In the genomic region with DNA sequence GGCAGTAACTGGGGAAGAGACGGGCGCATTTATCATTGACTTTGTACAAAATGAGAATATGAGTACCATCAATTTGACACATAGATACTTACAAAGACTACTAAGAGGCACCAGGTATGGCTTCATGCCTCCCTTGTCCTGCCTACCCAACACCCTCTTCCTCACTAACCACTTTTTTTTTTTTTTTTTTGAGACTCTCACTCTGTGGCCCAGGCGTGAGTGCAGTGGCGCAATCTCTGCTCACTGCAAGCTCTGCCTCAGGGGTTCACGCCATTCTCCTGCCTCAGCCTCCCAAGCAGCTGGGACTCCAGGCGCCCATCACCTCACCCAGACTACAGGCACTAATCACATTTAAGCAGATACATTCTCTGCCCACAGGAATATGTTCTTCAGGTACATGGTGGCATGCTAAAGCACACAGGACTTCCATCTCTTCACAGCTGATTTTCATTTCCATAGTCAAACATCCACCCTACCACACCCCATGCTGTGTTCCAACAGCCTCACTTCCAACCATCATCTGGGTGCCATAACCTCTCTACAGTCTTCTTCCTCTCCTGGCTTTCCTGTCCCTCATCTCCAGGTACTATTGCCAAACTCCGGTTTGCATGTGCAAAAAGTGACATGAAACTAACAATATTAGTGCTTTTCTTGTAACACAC, we compare ENCODE assay signal across 18 cellular contexts. TPM values are rescaled to one million over a fixed set of nuclear protein-coding genes. Genes with fewer than 3 reads are reported as not detected.
DNase-seq lines count a peak whose midpoint lies in the region; ATAC-seq, FAIRE-seq and TF ChIP-seq lines count a peak whose summit lies in the region.
"Had no signal": no experiment of that assay in that cellular context is flagged by ENCODE, and none has a peak within 500 bp of the region (broad histone marks: within the 10 kb centered on the region; RNA-seq: fewer than 3 reads in every experiment).

No MANE protein-coding gene starts in this region.

- TF ChIP-seq CTCF in K562 (IDR thresholded peaks at IDR 0.05 in 2 of 3, conservative IDR thresholded peaks at IDR 0.05 in 1 of 3; ENCODE audit: insufficient read depth in 2 of 3, low read depth in 1 of 3, low read length in 3 of 3) (no peak), neutrophil (IDR thresholded peaks at IDR 0.05) (no peak)

- H3K9me1 ChIP-seq in K562 (ENCODE audit: control insufficient read depth, insufficient read depth, low read length) = no peaks in the 10 kb centered on the region

- no peaks in the 10 kb centered on the region for H3K27me3 Mint-ChIP-seq in activated T-cell treated with anti-CD3 and anti-CD28 coated beads, Interleukin-2, amount 50 U/mL, for 72 hours (ENCODE audit: low read depth)
- no peaks in the 10 kb centered on the region for H3K27me3 Mint-ChIP-seq in activated T-cell treated with anti-CD3 and anti-CD28 coated beads, Interleukin-2, amount 50 U/mL, for 4 hours (ENCODE audit: low read depth)

- no peak for TF ChIP-seq POLR2A in K562 (conservative IDR thresholded peaks at IDR 0.05)

- H3K9me3 Mint-ChIP-seq in activated T-cell treated with anti-CD3 and anti-CD28 coated beads, Interleukin-2, amount 50 U/mL, for 72 hours = no peaks in the 10 kb centered on the region
- H3K9me3 Mint-ChIP-seq in activated T-cell treated with anti-CD3 and anti-CD28 coated beads, Interleukin-2, amount 50 U/mL, for 4 hours = no peaks in the 10 kb centered on the region
- H3K9me3 Mint-ChIP-seq: T-helper 1 cell treated with Interleukin-12 subunit alpha and Interleukin-12 subunit beta and Interleukin-4 antibody, amounts not matched to agents 30 μg/mL and 1 μg/mL, for 36 hours had no signal

- H3K79me2 ChIP-seq in K562 (ENCODE audit: control insufficient read depth, insufficient read depth, low read length) = peaks cover 69% of the 10 kb centered on the region

- H3K27me3 ChIP-seq in K562 (ENCODE audit: control insufficient read depth in 2 of 2, insufficient read depth in 2 of 2, low read length in 2 of 2) (no peaks in the 10 kb centered on the region), neutrophil (no peaks in the 10 kb centered on the region)

- no peak for DNase-seq in activated T-cell treated with anti-CD3 and anti-CD28 coated beads, Interleukin-2, amount 50 U/mL, for 72 hours
- DNase-seq in activated T-cell treated with anti-CD3 and anti-CD28 coated beads, Interleukin-2, amount 50 U/mL, for 4 hours = no peak
- DNase-seq in MV-4-11 (lab: John Stamatoyannopoulos, UW) (peak; percentile 66), K562 (ENCODE audit: extremely low read depth in 1 of 4, low spot score in 3 of 4) (no peak), NCI-H1105 treated with DMSO at 0.1 percent for 48 hours (lab: John Stamatoyannopoulos, UW) (no peak), NCI-H2196 (lab: John Stamatoyannopoulos, UW; ENCODE audit: unreplicated experiment) (no peak)
- DNase-seq: ACHN; activated CD4-positive, alpha-beta T cell treated with anti-CD3 and anti-CD28 coated beads for 1 hour; Calu3; cortex of kidney; NCI-H146; posterior cingulate gyrus; stimulated activated CD4-positive, alpha-beta T cell treated with anti-CD3 and anti-CD28 coated beads, Interleukin-15, amount 100 ng/mL, for 24 hours had no signal

- H3K36me3 ChIP-seq in K562 (ENCODE audit: control insufficient read depth, insufficient read depth, low read length) = peaks cover 33% of the 10 kb centered on the region
- H3K36me3 ChIP-seq in neutrophil = no peaks in the 10 kb centered on the region

- intact Hi-C loops in K562 (cut with micrococcal nuclease) = no loop called here

- no peak overlapping the region; the same call in 1 of the 2 replicates for H3K4me2 ChIP-seq in K562 (ENCODE audit: insufficient read depth, low read length)

- peak overlapping the region; percentile 17 to 31 for H3K4me3 Mint-ChIP-seq in activated T-cell treated with anti-CD3 and anti-CD28 coated beads, Interleukin-2, amount 50 U/mL, for 72 hours
- no peak overlapping the region for H3K4me3 Mint-ChIP-seq in activated T-cell treated with anti-CD3 and anti-CD28 coated beads, Interleukin-2, amount 50 U/mL, for 4 hours
- H3K4me3 Mint-ChIP-seq: T-helper 1 cell treated with Interleukin-12 subunit alpha and Interleukin-12 subunit beta and Interleukin-4 antibody, amounts not matched to agents 30 μg/mL and 1 μg/mL, for 36 hours had no signal

- POLR2A ChIA-PET in K562 (lab: Yijun Ruan, JAX) = interaction anchor here (0.5 to 2.5 kb wide), 2 partner anchors 10 to 34 kb away, joined by 3 to 9 read pairs; no protein-coding TSS in a partner anchor

- ATAC-seq in activated T-cell treated with anti-CD3 and anti-CD28 coated beads, Interleukin-2, amount 50 U/mL, for 72 hours (replicated peaks in 1 of 2) = peak; percentile 31 to 50
- no peak for ATAC-seq in activated T-cell treated with anti-CD3 and anti-CD28 coated beads, Interleukin-2, amount 50 U/mL, for 4 hours
- ATAC-seq in K562 = peak; percentile 33
- ATAC-seq in GM21723 (IDR thresholded peaks at IDR 0.05; ENCODE audit: unreplicated experiment) = no peak

- no peak overlapping the region for H3K9ac ChIP-seq in K562 (ENCODE audit: insufficient read depth in 1 of 2, low read depth in 2 of 2, low read length in 2 of 2)

- H3K4me3 ChIP-seq in K562 = no peak overlapping the region
- H3K4me3 ChIP-seq in neutrophil (ENCODE audit: low read depth in 1 of 2, low read length in 1 of 2) = peak overlapping the region; percentile 26 to 33

- 61% methylated on average over 7 of the region's 7 CpGs for WGBS in K562 (ENCODE audit: insufficient coverage, low coverage, missing lambda C conversion rate)

- FAIRE-seq in K562 (lab: Jason Lieb, UNC) = no peak
- FAIRE-seq: astrocyte, keratinocyte had no signal

- no TSS peak for BruUV-seq in K562 (replicated peaks; lab: Mats Ljungman, UMichigan)

- in situ Hi-C loops in K562 (cut with MboI) = no loop called here

- no peak for TF ChIP-seq EP300 in K562 (IDR thresholded peaks at IDR 0.05; ENCODE audit: low read length)

- peaks cover 8 to 33% of the 10 kb centered on the region in 2 experiments; a peak in 3 of 5 replicates for H3K4me1 ChIP-seq in K562 (replicated peaks in 1 of 2; ENCODE audit: control insufficient read depth in 2 of 2, insufficient read depth in 2 of 2, low read length in 2 of 2)
- H3K4me1 ChIP-seq in neutrophil (ENCODE audit: control insufficient read depth in 1 of 2, insufficient read depth in 1 of 2, low read depth in 1 of 2, low read length in 1 of 2) = peaks cover 92 to 99% of the 10 kb centered on the region in 2 experiments

- H3K4me1 Mint-ChIP-seq in activated T-cell treated with anti-CD3 and anti-CD28 coated beads, Interleukin-2, amount 50 U/mL, for 72 hours (ENCODE audit: low read depth) = peaks cover 91% of the 10 kb centered on the region
- peaks cover 67% of the 10 kb centered on the region for H3K4me1 Mint-ChIP-seq in activated T-cell treated with anti-CD3 and anti-CD28 coated beads, Interleukin-2, amount 50 U/mL, for 4 hours (ENCODE audit: low read depth)

- TF ChIP-seq RAD21 in K562 (CRISPR knock-in tag; conservative IDR thresholded peaks at IDR 0.05 in 1 of 2, IDR thresholded peaks at IDR 0.05 in 1 of 2) = no peak

- H4K20me1 ChIP-seq in K562 (replicated peaks; ENCODE audit: control insufficient read depth, insufficient read depth, low read length) = no peaks in the 10 kb centered on the region

- H2AFZ ChIP-seq in K562 (ENCODE audit: low read depth, low read length) = no peak overlapping the region

- H3K9me3 ChIP-seq in K562 (replicated peaks; ENCODE audit: control insufficient read depth, insufficient read depth, low read depth, low read length) (no peaks in the 10 kb centered on the region), neutrophil (no peaks in the 10 kb centered on the region)

- peak overlapping the region; percentile 3 for H3K27ac Mint-ChIP-seq in activated T-cell treated with anti-CD3 and anti-CD28 coated beads, Interleukin-2, amount 50 U/mL, for 72 hours
- H3K27ac Mint-ChIP-seq: T-helper 1 cell treated with Interleukin-12 subunit alpha and Interleukin-12 subunit beta and Interleukin-4 antibody, amounts not matched to agents 30 μg/mL and 1 μg/mL, for 36 hours had no signal

- CTCF ChIA-PET in K562 (lab: Yijun Ruan, JAX; ENCODE audit: low intra/inter-chr PET ratio) = no interaction called here

- H3K27ac ChIP-seq in K562 (ENCODE audit: extremely low read depth, low read depth, low read length) (no peak overlapping the region), neutrophil (peak overlapping the region; percentile 88)

- H3K36me3 Mint-ChIP-seq in activated T-cell treated with anti-CD3 and anti-CD28 coated beads, Interleukin-2, amount 50 U/mL, for 72 hours (ENCODE audit: insufficient read depth in 2 of 2) = peaks cover 13 to 35% of the 10 kb centered on the region in 2 donors
- peaks cover 36% of the 10 kb centered on the region for H3K36me3 Mint-ChIP-seq in activated T-cell treated with anti-CD3 and anti-CD28 coated beads, Interleukin-2, amount 50 U/mL, for 4 hours (ENCODE audit: insufficient read depth)

RNA-seq across cellular contexts. Expression of a gene that starts 41.7 kb away (rescaled TPM):
- total RNA-seq in activated T-cell treated with anti-CD3 and anti-CD28 coated beads, Interleukin-2, amount 50 U/mL, for 72 hours = 100 to 1,000 TPM; 203 to 205 TPM
- 100 to 1,000 TPM in 2 of 3 donors, 10 to 100 TPM in 1; 95.3 to 144 (median 108) TPM for total RNA-seq in activated T-cell treated with anti-CD3 and anti-CD28 coated beads, Interleukin-2, amount 50 U/mL, for 4 hours
- total RNA-seq in K562 (2011; cell fraction: chromatin; rRNA removed; ENCODE audit: low replicate concordance) = 30.2 and 106 TPM in 2 replicates
- total RNA-seq in K562 (2011; cell fraction: nucleolus; rRNA removed) = 15.7 and 21.6 TPM in 2 replicates
- total RNA-seq in K562 (2011; cell fraction: nucleoplasm; rRNA removed) = 67.8 and 109 TPM in 2 replicates
- total RNA-seq in K562 (2014; rRNA removed) (44.7 and 46.7 TPM in 2 replicates), K562 (2014; rRNA removed; fragmentation: Illumina TruSeq; extraction: Trizol) (80.4 and 103 TPM in 2 replicates), K562 (2015; rRNA removed; fragmentation: Illumina TruSeq; extraction: Trizol) (31.4 and 31.5 TPM in 2 replicates), K562 (2021) (85.9 and 90.2 TPM in 2 replicates)
- polyA plus RNA-seq in K562 (2011; rRNA removed) (145 and 171 TPM in 2 replicates), K562 (2014; fragmentation: Illumina TruSeq; extraction: Trizol) (128 TPM in 2 replicates), K562 (2014; fragmentation: Nextera tagmentation; extraction: Ambion mirVana) (10 to 100 TPM; 55.1 to 59.3 TPM), K562 (2014; rRNA removed) (113 and 118 TPM in 2 replicates)
- polyA plus RNA-seq in K562 (2011; cell fraction: cytosol; rRNA removed) = 37.8 and 101 TPM in 2 replicates
- polyA plus RNA-seq in K562 (2011; cell fraction: nucleus; rRNA removed) = 27.7 and 51.9 TPM in 2 replicates
- 57.6 and 84.6 TPM in 2 replicates for polyA plus RNA-seq in K562 (2012)
- 142 and 170 TPM in 2 replicates for polyA minus RNA-seq in K562 (2011; rRNA and poly(A)+ RNA removed)
- 39.3 and 46.7 TPM in 2 replicates for polyA minus RNA-seq in K562 (2011; cell fraction: cytosol; rRNA and poly(A)+ RNA removed)
- polyA minus RNA-seq in K562 (2011; cell fraction: nucleus; rRNA and poly(A)+ RNA removed) = 15.1 and 33.4 TPM in 2 replicates

RNA-seq across cellular contexts. Expression of a gene that starts 51.2 kb away (rescaled TPM):
- 100 to 1,000 TPM; 181 to 207 TPM for total RNA-seq in activated T-cell treated with anti-CD3 and anti-CD28 coated beads, Interleukin-2, amount 50 U/mL, for 72 hours
- total RNA-seq in activated T-cell treated with anti-CD3 and anti-CD28 coated beads, Interleukin-2, amount 50 U/mL, for 4 hours = 100 to 1,000 TPM; 182 to 211 (median 191) TPM
- total RNA-seq in K562 (2011; cell fraction: chromatin; rRNA removed; ENCODE audit: low replicate concordance) = 26.5 and 73.3 TPM in 2 replicates
- total RNA-seq in K562 (2011; cell fraction: nucleolus; rRNA removed) = 25.2 and 27.1 TPM in 2 replicates
- total RNA-seq in K562 (2011; cell fraction: nucleoplasm; rRNA removed) = 54.3 and 90.4 TPM in 2 replicates
- total RNA-seq in K562 (2014; rRNA removed) (121 and 134 TPM in 2 replicates), K562 (2014; rRNA removed; fragmentation: Illumina TruSeq; extraction: Trizol) (260 and 317 TPM in 2 replicates), K562 (2015; rRNA removed; fragmentation: Illumina TruSeq; extraction: Trizol) (121 and 133 TPM in 2 replicates), K562 (2021) (175 TPM in 2 replicates)
- polyA plus RNA-seq in K562 (2011; rRNA removed) (184 and 226 TPM in 2 replicates), K562 (2014; fragmentation: Illumina TruSeq; extraction: Trizol) (158 and 163 TPM in 2 replicates), K562 (2014; fragmentation: Nextera tagmentation; extraction: Ambion mirVana) (100 to 1,000 TPM; 272 to 324 TPM), K562 (2014; rRNA removed) (194 and 223 TPM in 2 replicates)
- polyA plus RNA-seq in K562 (2011; cell fraction: cytosol; rRNA removed) = 16.4 and 66.5 TPM in 2 replicates
- 16.0 and 43.1 TPM in 2 replicates for polyA plus RNA-seq in K562 (2011; cell fraction: nucleus; rRNA removed)
- 148 and 281 TPM in 2 replicates for polyA plus RNA-seq in K562 (2012)
- polyA minus RNA-seq in K562 (2011; rRNA and poly(A)+ RNA removed) = 91.4 and 126 TPM in 2 replicates
- 36.3 and 46.4 TPM in 2 replicates for polyA minus RNA-seq in K562 (2011; cell fraction: cytosol; rRNA and poly(A)+ RNA removed)
- 39.9 and 87.9 TPM in 2 replicates for polyA minus RNA-seq in K562 (2011; cell fraction: nucleus; rRNA and poly(A)+ RNA removed)

Comparison
In these comparisons a context has a peak if more than half of its experiments do, and no peak if none do; other contexts are left out.
1. ATAC-seq: peak in activated T-cell treated with anti-CD3 and anti-CD28 coated beads, Interleukin-2, amount 50 U/mL, for 72 hours (2 of 2) and K562 (single experiment); none in activated T-cell treated with anti-CD3 and anti-CD28 coated beads, Interleukin-2, amount 50 U/mL, for 4 hours (0 of 2) and GM21723 (single experiment).